8 cellular contexts compared by ENCODE assay signal in the genomic region with DNA sequence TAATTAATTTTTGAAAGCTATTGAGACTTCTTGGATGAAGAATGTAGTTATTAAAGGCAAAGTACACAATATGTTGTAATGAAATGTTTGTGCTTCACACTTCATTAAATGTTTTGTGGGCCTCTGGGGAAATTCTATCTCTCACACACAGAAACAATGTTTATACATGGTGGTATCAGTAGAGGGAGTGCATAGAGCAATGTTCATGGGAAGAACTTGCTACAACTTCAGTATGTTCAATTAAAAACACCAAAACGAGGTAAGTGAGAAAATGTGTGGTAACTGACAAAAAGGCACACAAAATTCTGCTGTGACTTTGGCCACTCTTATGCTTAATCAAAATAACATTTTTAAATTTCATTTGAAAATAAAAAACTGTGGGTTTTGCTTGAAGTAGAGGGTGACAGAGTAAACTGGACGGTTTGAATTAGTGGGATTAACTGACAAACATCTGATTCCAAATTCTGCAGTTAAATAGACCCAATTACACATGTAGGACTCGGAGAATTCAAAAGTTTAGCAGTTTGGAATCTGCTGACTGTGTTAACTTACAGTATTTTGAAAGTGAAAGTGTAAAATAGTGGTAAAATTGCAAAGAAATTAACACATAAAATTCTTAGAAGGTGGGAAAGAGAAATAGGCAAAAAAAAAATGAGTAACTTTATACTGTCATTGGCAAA.
A peak's percentile ranks its signal among the peaks of the same experiment; 100 is the strongest.
DNase-seq lines count a peak whose midpoint lies in the region; TF ChIP-seq lines count a peak whose summit lies in the region.

No MANE protein-coding gene starts in this region.

- peak overlapping the region; percentile 62 for H3K4me3 Mint-ChIP-seq in activated T-helper 2 cell treated with anti-CD3 and anti-CD28 coated beads, Interferon-gamma antibody, Interleukin-2, Interleukin-4, amounts not matched to agents 10 μg/mL and 5 μg/mL and 100 μg/mL, durations not matched to agents 14 hours and 24 hours and 36 hours (ENCODE audit: low read depth)

- H3K27me3 Mint-ChIP-seq in activated T-helper 2 cell treated with anti-CD3 and anti-CD28 coated beads, Interferon-gamma antibody, Interleukin-2, Interleukin-4, amounts not matched to agents 10 μg/mL and 5 μg/mL and 100 μg/mL, durations not matched to agents 14 hours and 24 hours and 36 hours (ENCODE audit: low read depth), result peaks cover 3% of the 10 kb centered on the region

- peak overlapping the region; percentile 29 for H3K4me3 ChIP-seq in AG04449 (ENCODE audit: low read depth, low read length)
- H3K4me3 ChIP-seq in HFF-Myc (replicated peaks; ENCODE audit: low read depth, low read length), result peak overlapping the region; percentile 18; the same call in 1 of the 2 replicates

- H3K4me1 Mint-ChIP-seq in activated T-helper 2 cell treated with anti-CD3 and anti-CD28 coated beads, Interferon-gamma antibody, Interleukin-2, Interleukin-4, amounts not matched to agents 10 μg/mL and 5 μg/mL and 100 μg/mL, durations not matched to agents 14 hours and 24 hours and 36 hours (ENCODE audit: low read depth), result peaks cover 9% of the 10 kb centered on the region

- DNase-seq in AG04449 (ENCODE audit: low read depth, low spot score) (no peak), HFF-Myc (ENCODE audit: extremely low read depth, low read depth) (no peak), lung microvascular endothelial cell (ENCODE audit: low read depth in 2 of 2) (peak; percentile 27 to 49), NCI-H128 (lab: John Stamatoyannopoulos, UW; ENCODE audit: unreplicated experiment) (no peak), NCI-H1092 (lab: John Stamatoyannopoulos, UW) (no peak), NCI-H1694 treated with DMSO at 0.1 percent for 48 hours (lab: John Stamatoyannopoulos, UW) (no peak)
- DNase-seq in activated T-helper 2 cell treated with anti-CD3 and anti-CD28 coated beads, Interferon-gamma antibody, Interleukin-2, Interleukin-4, amounts not matched to agents 10 μg/mL and 5 μg/mL and 100 μg/mL, durations not matched to agents 14 hours and 24 hours and 36 hours (ENCODE audit: low spot score), result no peak
- DNase-seq in stimulated activated CD4-positive, alpha-beta T cell treated with anti-CD3 and anti-CD28 coated beads, Interleukin-1b, Interleukin-23, amount 100 ng/mL, for 48 hours, result no peak

- CTCF ChIA-PET in AG04449 (lab: Yijun Ruan, JAX), result interaction anchor here (1.0 kb wide), 2 partner anchors 38 to 462 kb away, joined by 3 read pairs; no protein-coding TSS in a partner anchor

- H3K27ac Mint-ChIP-seq in activated T-helper 2 cell treated with anti-CD3 and anti-CD28 coated beads, Interferon-gamma antibody, Interleukin-2, Interleukin-4, amounts not matched to agents 10 μg/mL and 5 μg/mL and 100 μg/mL, durations not matched to agents 14 hours and 24 hours and 36 hours, result peak overlapping the region; percentile 35

- TF ChIP-seq CTCF in AG04449 (IDR thresholded peaks at IDR 0.05; ENCODE audit: insufficient read depth, low read length, missing control alignments) (peak; percentile 12), HFF-Myc (IDR thresholded peaks at IDR 0.05; ENCODE audit: low read depth, low read length, missing control alignments) (peak; percentile 17)

- intact Hi-C loops in activated T-helper 2 cell treated with anti-CD3 and anti-CD28 coated beads, Interferon-gamma antibody, Interleukin-2, Interleukin-4, amounts not matched to agents 10 μg/mL and 5 μg/mL and 100 μg/mL, durations not matched to agents 14 hours and 24 hours and 36 hours (cut with micrococcal nuclease), result no loop called here

- POLR2A ChIA-PET in AG04449 (lab: Yijun Ruan, JAX), result no interaction called here

- no peaks in the 10 kb centered on the region for H3K36me3 Mint-ChIP-seq in activated T-helper 2 cell treated with anti-CD3 and anti-CD28 coated beads, Interferon-gamma antibody, Interleukin-2, Interleukin-4, amounts not matched to agents 10 μg/mL and 5 μg/mL and 100 μg/mL, durations not matched to agents 14 hours and 24 hours and 36 hours (ENCODE audit: low read depth)

- H3K9me3 Mint-ChIP-seq in activated T-helper 2 cell treated with anti-CD3 and anti-CD28 coated beads, Interferon-gamma antibody, Interleukin-2, Interleukin-4, amounts not matched to agents 10 μg/mL and 5 μg/mL and 100 μg/mL, durations not matched to agents 14 hours and 24 hours and 36 hours, result no peaks in the 10 kb centered on the region

Comparison
In these comparisons a context has a peak if more than half of its experiments do, and no peak if none do; other contexts are left out.
1. DNase-seq: peak in lung microvascular endothelial cell (2 of 2); none in AG04449 (single experiment), HFF-Myc (single experiment), activated T-helper 2 cell treated with anti-CD3 and anti-CD28 coated beads, Interferon-gamma antibody, Interleukin-2, Interleukin-4, amounts not matched to agents 10 μg/mL and 5 μg/mL and 100 μg/mL, durations not matched to agents 14 hours and 24 hours and 36 hours (single experiment), NCI-H128 (single experiment), stimulated activated CD4-positive, alpha-beta T cell treated with anti-CD3 and anti-CD28 coated beads, Interleukin-1b, Interleukin-23, amount 100 ng/mL, for 48 hours (single experiment), NCI-H1092 (single experiment) and NCI-H1694 treated with DMSO at 0.1 percent for 48 hours (single experiment).